ENCODE assay signal across 1 cellular context in the genomic region with DNA sequence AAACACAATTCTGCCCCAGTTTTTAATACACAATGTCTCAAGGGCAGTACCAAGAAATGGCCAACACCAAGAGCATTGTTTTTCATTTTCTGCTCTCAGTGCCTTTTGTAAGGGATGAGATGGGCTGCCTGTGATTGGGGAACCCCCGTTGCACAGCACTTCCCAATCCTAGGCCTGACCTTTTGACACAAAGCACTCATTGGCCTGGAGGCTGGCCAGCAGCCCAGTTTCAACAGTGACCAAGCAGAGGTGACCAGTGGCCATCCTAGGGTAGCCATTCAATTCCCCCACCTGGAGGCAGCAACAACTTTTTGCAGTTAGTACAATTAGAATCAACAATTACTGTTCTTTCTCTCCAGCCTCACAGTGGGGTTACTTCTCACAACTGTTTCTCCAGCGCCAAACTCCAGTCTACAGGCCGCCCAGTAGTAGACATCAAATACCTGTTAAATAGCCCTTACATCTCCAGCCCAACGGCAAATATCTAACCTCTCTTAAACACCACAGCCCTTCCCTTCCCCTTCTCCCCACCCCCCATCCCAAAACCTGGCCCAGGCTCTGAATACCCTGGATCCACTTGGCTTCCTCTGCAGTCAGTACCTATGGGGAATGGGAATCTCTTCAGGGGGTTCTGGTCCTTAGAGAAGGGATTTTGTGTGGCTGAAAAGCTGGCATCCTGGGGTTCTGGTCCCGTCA.
A peak's percentile ranks its signal among the peaks of the same experiment; 100 is the strongest.
TF ChIP-seq lines count a peak whose summit lies in the region.

No MANE protein-coding gene starts in this region.

TF ChIP-seq in H1, 55 proteins besides CTCF, POLR2A, EP300 and RAD21 (continued from another document):
- TF ChIP-seq RFX5 (IDR thresholded peaks at IDR 0.05; ENCODE audit: borderline replicate concordance, low read depth, low read length): no peak
- peak; percentile 5 for TF ChIP-seq ASH2L (IDR thresholded peaks at IDR 0.05; ENCODE audit: low read length)
- 0 out of 2 replicates have a peak, but pooled peaks have one; percentile 38 for TF ChIP-seq SP4 (IDR thresholded peaks at IDR 0.05; ENCODE audit: low read length)
- no peak for TF ChIP-seq JUN (IDR thresholded peaks at IDR 0.05; ENCODE audit: low read depth, low read length)
- TF ChIP-seq, protein P1, sequence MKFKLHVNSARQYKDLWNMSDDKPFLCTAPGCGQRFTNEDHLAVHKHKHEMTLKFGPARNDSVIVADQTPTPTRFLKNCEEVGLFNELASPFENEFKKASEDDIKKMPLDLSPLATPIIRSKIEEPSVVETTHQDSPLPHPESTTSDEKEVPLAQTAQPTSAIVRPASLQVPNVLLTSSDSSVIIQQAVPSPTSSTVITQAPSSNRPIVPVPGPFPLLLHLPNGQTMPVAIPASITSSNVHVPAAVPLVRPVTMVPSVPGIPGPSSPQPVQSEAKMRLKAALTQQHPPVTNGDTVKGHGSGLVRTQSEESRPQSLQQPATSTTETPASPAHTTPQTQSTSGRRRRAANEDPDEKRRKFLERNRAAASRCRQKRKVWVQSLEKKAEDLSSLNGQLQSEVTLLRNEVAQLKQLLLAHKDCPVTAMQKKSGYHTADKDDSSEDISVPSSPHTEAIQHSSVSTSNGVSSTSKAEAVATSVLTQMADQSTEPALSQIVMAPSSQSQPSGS (IDR thresholded peaks at IDR 0.05; ENCODE audit: low read length): 0 out of 2 replicates have a peak, but pooled peaks have one; percentile 5
- peak in 1 of 2 experiments; percentile 62; a peak in 1 of 4 replicates for TF ChIP-seq HDAC2 (IDR thresholded peaks at IDR 0.05; ENCODE audit: borderline replicate concordance in 1 of 2, low read depth in 2 of 2, low read length in 2 of 2)
